Comparison of ENCODE assay signal across 1 cellular context in genomic region chr1:162570718-162571117, GRCh38.
TF ChIP-seq lines count a peak whose summit lies in the region.

No MANE protein-coding gene starts in this region.

TF ChIP-seq in HepG2, 621 proteins besides CTCF, POLR2A, EP300 and RAD21:
- TF ChIP-seq IKZF4 (CRISPR knock-in tag; IDR thresholded peaks at IDR 0.05; ENCODE audit: borderline replicate concordance, low read depth, not compliant biosample characterization) (no peak), ZNF713 (CRISPR knock-in tag; IDR thresholded peaks at IDR 0.05) (no peak), SETDB1 (CRISPR knock-in tag; IDR thresholded peaks at IDR 0.05; ENCODE audit: borderline replicate concordance) (no peak), ZBTB42 (CRISPR knock-in tag; IDR thresholded peaks at IDR 0.05) (no peak), SATB2 (CRISPR knock-in tag; IDR thresholded peaks at IDR 0.05) (no peak)
- TF ChIP-seq, protein P1, sequence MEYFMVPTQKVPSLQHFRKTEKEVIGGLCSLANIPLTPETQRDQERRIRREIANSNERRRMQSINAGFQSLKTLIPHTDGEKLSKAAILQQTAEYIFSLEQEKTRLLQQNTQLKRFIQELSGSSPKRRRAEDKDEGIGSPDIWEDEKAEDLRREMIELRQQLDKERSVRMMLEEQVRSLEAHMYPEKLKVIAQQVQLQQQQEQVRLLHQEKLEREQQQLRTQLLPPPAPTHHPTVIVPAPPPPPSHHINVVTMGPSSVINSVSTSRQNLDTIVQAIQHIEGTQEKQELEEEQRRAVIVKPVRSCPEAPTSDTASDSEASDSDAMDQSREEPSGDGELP (IDR thresholded peaks at IDR 0.05; ENCODE audit: borderline replicate concordance, low read depth) = no peak
- TF ChIP-seq, protein P2, sequence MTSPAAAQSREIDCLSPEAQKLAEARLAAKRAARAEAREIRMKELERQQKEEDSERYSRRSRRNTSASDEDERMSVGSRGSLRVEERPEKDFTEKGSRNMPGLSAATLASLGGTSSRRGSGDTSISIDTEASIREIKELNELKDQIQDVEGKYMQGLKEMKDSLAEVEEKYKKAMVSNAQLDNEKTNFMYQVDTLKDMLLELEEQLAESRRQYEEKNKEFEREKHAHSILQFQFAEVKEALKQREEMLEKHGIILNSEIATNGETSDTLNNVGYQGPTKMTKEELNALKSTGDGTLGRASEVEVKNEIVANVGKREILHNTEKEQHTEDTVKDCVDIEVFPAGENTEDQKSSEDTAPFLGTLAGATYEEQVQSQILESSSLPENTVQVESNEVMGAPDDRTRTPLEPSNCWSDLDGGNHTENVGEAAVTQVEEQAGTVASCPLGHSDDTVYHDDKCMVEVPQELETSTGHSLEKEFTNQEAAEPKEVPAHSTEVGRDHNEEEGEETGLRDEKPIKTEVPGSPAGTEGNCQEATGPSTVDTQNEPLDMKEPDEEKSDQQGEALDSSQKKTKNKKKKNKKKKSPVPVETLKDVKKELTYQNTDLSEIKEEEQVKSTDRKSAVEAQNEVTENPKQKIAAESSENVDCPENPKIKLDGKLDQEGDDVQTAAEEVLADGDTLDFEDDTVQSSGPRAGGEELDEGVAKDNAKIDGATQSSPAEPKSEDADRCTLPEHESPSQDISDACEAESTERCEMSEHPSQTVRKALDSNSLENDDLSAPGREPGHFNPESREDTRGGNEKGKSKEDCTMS (CRISPR knock-in tag; conservative IDR thresholded peaks at IDR 0.05) = no peak
- TF ChIP-seq, protein P3, sequence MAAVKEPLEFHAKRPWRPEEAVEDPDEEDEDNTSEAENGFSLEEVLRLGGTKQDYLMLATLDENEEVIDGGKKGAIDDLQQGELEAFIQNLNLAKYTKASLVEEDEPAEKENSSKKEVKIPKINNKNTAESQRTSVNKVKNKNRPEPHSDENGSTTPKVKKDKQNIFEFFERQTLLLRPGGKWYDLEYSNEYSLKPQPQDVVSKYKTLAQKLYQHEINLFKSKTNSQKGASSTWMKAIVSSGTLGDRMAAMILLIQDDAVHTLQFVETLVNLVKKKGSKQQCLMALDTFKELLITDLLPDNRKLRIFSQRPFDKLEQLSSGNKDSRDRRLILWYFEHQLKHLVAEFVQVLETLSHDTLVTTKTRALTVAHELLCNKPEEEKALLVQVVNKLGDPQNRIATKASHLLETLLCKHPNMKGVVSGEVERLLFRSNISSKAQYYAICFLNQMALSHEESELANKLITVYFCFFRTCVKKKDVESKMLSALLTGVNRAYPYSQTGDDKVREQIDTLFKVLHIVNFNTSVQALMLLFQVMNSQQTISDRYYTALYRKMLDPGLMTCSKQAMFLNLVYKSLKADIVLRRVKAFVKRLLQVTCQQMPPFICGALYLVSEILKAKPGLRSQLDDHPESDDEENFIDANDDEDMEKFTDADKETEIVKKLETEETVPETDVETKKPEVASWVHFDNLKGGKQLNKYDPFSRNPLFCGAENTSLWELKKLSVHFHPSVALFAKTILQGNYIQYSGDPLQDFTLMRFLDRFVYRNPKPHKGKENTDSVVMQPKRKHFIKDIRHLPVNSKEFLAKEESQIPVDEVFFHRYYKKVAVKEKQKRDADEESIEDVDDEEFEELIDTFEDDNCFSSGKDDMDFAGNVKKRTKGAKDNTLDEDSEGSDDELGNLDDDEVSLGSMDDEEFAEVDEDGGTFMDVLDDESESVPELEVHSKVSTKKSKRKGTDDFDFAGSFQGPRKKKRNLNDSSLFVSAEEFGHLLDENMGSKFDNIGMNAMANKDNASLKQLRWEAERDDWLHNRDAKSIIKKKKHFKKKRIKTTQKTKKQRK (IDR thresholded peaks at IDR 0.05; ENCODE audit: low read length) = no peak
TF ChIP-seq in HepG2: peak in this region for 0.
